ENCODE assay signal across 21 cellular contexts in genomic region chr18:8073167-8073566, GRCh38.
DNase-seq lines count a peak whose midpoint lies in the region; ATAC-seq, FAIRE-seq and TF ChIP-seq lines count a peak whose summit lies in the region.
"Had no signal": no experiment of that assay in that cellular context is flagged by ENCODE, and none has a peak within 500 bp of the region (broad histone marks: within the 10 kb centered on the region; RNA-seq: fewer than 3 reads in every experiment).

No MANE protein-coding gene starts in this region.

- no peak for TF ChIP-seq EP300 in A549 (IDR thresholded peaks at IDR 0.05)

- no peak overlapping the region for H3K4me3 ChIP-seq in A549
- H3K4me3 ChIP-seq in astrocyte (ENCODE audit: insufficient read depth, low read depth, low read length): no peak overlapping the region
- no peak overlapping the region for H3K4me3 ChIP-seq in mammary epithelial cell (replicated peaks in 1 of 3; ENCODE audit: insufficient read depth in 1 of 3, low read depth in 2 of 3, low read length in 3 of 3)
- H3K4me3 ChIP-seq: GM23338 had no signal

- H3K27me3 Mint-ChIP-seq in astrocyte (ENCODE audit: low read depth, unreplicated experiment): no peaks in the 10 kb centered on the region
- no peaks in the 10 kb centered on the region for H3K27me3 Mint-ChIP-seq in activated CD8-positive, alpha-beta T cell treated with anti-CD3 and anti-CD28 coated beads, Interleukin-2, amount 10 ng/mL, durations not matched to agents 7 days and 5 days (ENCODE audit: low read depth)
- H3K27me3 Mint-ChIP-seq: CD4-positive, CD25-positive, alpha-beta regulatory T cell; CD8-positive, alpha-beta memory T cell had no signal

- intact Hi-C loops in mammary epithelial cell (cut with micrococcal nuclease): no loop called here

- FAIRE-seq in A549 (lab: Jason Lieb, UNC): no peak
- FAIRE-seq in astrocyte (lab: Jason Lieb, UNC): peak; percentile 5
- FAIRE-seq: G401.6, GM12892, GM18507, H54 had no signal

- no peaks in the 10 kb centered on the region for H3K27me3 ChIP-seq in astrocyte (ENCODE audit: insufficient read depth, low read length)
- H3K27me3 ChIP-seq in mammary epithelial cell (ENCODE audit: insufficient read depth, low read length): no peaks in the 10 kb centered on the region
- H3K27me3 ChIP-seq: BE2C had no signal

- H3K27ac ChIP-seq in A549: no peak overlapping the region
- H3K27ac ChIP-seq in astrocyte (ENCODE audit: low read depth, low read length): no peak overlapping the region
- H3K27ac ChIP-seq in mammary epithelial cell (ENCODE audit: insufficient read depth, low read depth, low read length): no peak overlapping the region

- H3K27ac Mint-ChIP-seq in astrocyte (ENCODE audit: unreplicated experiment): no peak overlapping the region
- H3K27ac Mint-ChIP-seq in activated CD8-positive, alpha-beta T cell treated with anti-CD3 and anti-CD28 coated beads, Interleukin-2, amount 10 ng/mL, durations not matched to agents 7 days and 5 days: no peak overlapping the region
- H3K27ac Mint-ChIP-seq: CD4-positive, CD25-positive, alpha-beta regulatory T cell; CD8-positive, alpha-beta memory T cell; GM23338; HFFc6 had no signal

- H3K79me2 ChIP-seq in astrocyte (ENCODE audit: insufficient read depth, low read length): no peaks in the 10 kb centered on the region
- H3K79me2 ChIP-seq in mammary epithelial cell (ENCODE audit: insufficient read depth, low read length): no peaks in the 10 kb centered on the region

- H4K20me1 ChIP-seq in astrocyte (ENCODE audit: insufficient read depth, low read length) (no peaks in the 10 kb centered on the region), mammary epithelial cell (ENCODE audit: insufficient read depth, low read length) (no peaks in the 10 kb centered on the region)

- H3K4me2 ChIP-seq in A549 (no peak overlapping the region), astrocyte (ENCODE audit: low read length) (no peak overlapping the region), mammary epithelial cell (ENCODE audit: insufficient read depth, low read depth, low read length) (no peak overlapping the region)
- H3K4me2 ChIP-seq: GM23338 had no signal

- peaks cover 9% of the 10 kb centered on the region for H3K4me1 ChIP-seq in A549
- H3K4me1 ChIP-seq in astrocyte (ENCODE audit: insufficient read depth, low read length): no peaks in the 10 kb centered on the region
- no peaks in the 10 kb centered on the region for H3K4me1 ChIP-seq in mammary epithelial cell (ENCODE audit: insufficient read depth, low read length)
- H3K4me1 ChIP-seq: BE2C had no signal

- peaks cover 1% of the 10 kb centered on the region for H3K9me3 Mint-ChIP-seq in astrocyte (ENCODE audit: unreplicated experiment)
- no peaks in the 10 kb centered on the region for H3K9me3 Mint-ChIP-seq in activated CD8-positive, alpha-beta T cell treated with anti-CD3 and anti-CD28 coated beads, Interleukin-2, amount 10 ng/mL, durations not matched to agents 7 days and 5 days (ENCODE audit: insufficient read depth)
- H3K9me3 Mint-ChIP-seq: GM23338, HFFc6 had no signal

- POLR2A ChIA-PET in A549 (lab: Yijun Ruan, JAX): no interaction called here
- POLR2A ChIA-PET in activated CD8-positive, alpha-beta T cell treated with anti-CD3 and anti-CD28 coated beads, Interleukin-2, amount 10 ng/mL, durations not matched to agents 7 days and 5 days (lab: Charles Lee): no interaction called here

- no peak overlapping the region for H2AFZ ChIP-seq in astrocyte (ENCODE audit: low read depth, low read length)
- no peak overlapping the region for H2AFZ ChIP-seq in mammary epithelial cell (ENCODE audit: low read depth, low read length)
- H2AFZ ChIP-seq: GM23338 had no signal

- H3K4me1 Mint-ChIP-seq in astrocyte (ENCODE audit: low read depth, unreplicated experiment): no peaks in the 10 kb centered on the region
- no peaks in the 10 kb centered on the region for H3K4me1 Mint-ChIP-seq in activated CD8-positive, alpha-beta T cell treated with anti-CD3 and anti-CD28 coated beads, Interleukin-2, amount 10 ng/mL, durations not matched to agents 7 days and 5 days (ENCODE audit: low read depth)
- H3K4me1 Mint-ChIP-seq: CD4-positive, CD25-positive, alpha-beta regulatory T cell; CD8-positive, alpha-beta memory T cell had no signal

- H3K9me3 ChIP-seq in A549: no peaks in the 10 kb centered on the region
- no peaks in the 10 kb centered on the region for H3K9me3 ChIP-seq in astrocyte (ENCODE audit: insufficient read depth, low read depth, low read length)
- H3K9me3 ChIP-seq in mammary epithelial cell (replicated peaks; ENCODE audit: insufficient read depth, low read length): no peaks in the 10 kb centered on the region
- H3K9me3 ChIP-seq: BE2C had no signal

- TF ChIP-seq CTCF in A549 (IDR thresholded peaks at IDR 0.05) (no peak), astrocyte (IDR thresholded peaks at IDR 0.05; ENCODE audit: insufficient read depth, low read depth, low read length) (no peak), mammary epithelial cell (conservative IDR thresholded peaks at IDR 0.05 in 1 of 2, IDR thresholded peaks at IDR 0.05 in 1 of 2; ENCODE audit: extremely low read depth in 1 of 2, insufficient read depth in 1 of 2, low read depth in 1 of 2, low read length in 2 of 2) (no peak)

- no TSS peak for BruUV-seq in mammary epithelial cell (replicated peaks; lab: Mats Ljungman, UMichigan)

- 88% methylated on average over 3 of the region's 3 CpGs for WGBS in A549 (ENCODE audit: missing lambda C conversion rate)
- 97% methylated on average over 3 of the region's 3 CpGs for WGBS in mammary epithelial cell (ENCODE audit: low coverage, missing lambda C conversion rate)

- TF ChIP-seq POLR2A in A549 (IDR thresholded peaks at IDR 0.05; ENCODE audit: low read length): no peak

- TF ChIP-seq RAD21 in A549 (conservative IDR thresholded peaks at IDR 0.05 in 1 of 2, IDR thresholded peaks at IDR 0.05 in 1 of 2): no peak

- CTCF ChIA-PET in A549 (lab: Yijun Ruan, JAX): no interaction called here
- CTCF ChIA-PET in activated CD8-positive, alpha-beta T cell treated with anti-CD3 and anti-CD28 coated beads, Interleukin-2, amount 10 ng/mL, durations not matched to agents 7 days and 5 days (lab: Charles Lee): no interaction called here
- CTCF ChIA-PET in mammary epithelial cell (lab: Charles Lee; ENCODE audit: low non-redundant PET): no interaction called here

- H3K9ac ChIP-seq in astrocyte (ENCODE audit: low read length) (no peak overlapping the region), mammary epithelial cell (ENCODE audit: insufficient read depth, low read length) (no peak overlapping the region)

- H3K36me3 ChIP-seq in astrocyte (ENCODE audit: insufficient read depth, low read length) (no peaks in the 10 kb centered on the region), mammary epithelial cell (ENCODE audit: insufficient read depth, low read length) (no peaks in the 10 kb centered on the region)
- H3K36me3 ChIP-seq: BE2C had no signal

- no peak for DNase-seq in A549 (ENCODE audit: low read depth in 1 of 2, low spot score in 1 of 2)
- peak; percentile 12 for DNase-seq in EH (ENCODE audit: low read depth)
- DNase-seq in astrocyte (ENCODE audit: low read depth): no peak
- peak; percentile 50 for DNase-seq in iris pigment epithelial cell (ENCODE audit: low read depth)
- no peak for DNase-seq in activated CD8-positive, alpha-beta T cell treated with anti-CD3 and anti-CD28 coated beads, Interleukin-2, amount 10 ng/mL, durations not matched to agents 7 days and 5 days
- DNase-seq in mammary epithelial cell: no peak
- no peak for DNase-seq in DMS153 treated with DMSO at 0.1 percent for 48 hours (lab: John Stamatoyannopoulos, UW; ENCODE audit: unreplicated experiment)
- DNase-seq: ACHN; BE2C; C1 segment of cervical spinal cord; CD4-positive, CD25-positive, alpha-beta regulatory T cell; CD8-positive, alpha-beta memory T cell; COR-L47; DND-41; HCEC 1CT; HFFc6 had no signal

- peaks cover 5% of the 10 kb centered on the region for H3K36me3 Mint-ChIP-seq in astrocyte (ENCODE audit: low read depth, unreplicated experiment)
- no peaks in the 10 kb centered on the region for H3K36me3 Mint-ChIP-seq in activated CD8-positive, alpha-beta T cell treated with anti-CD3 and anti-CD28 coated beads, Interleukin-2, amount 10 ng/mL, durations not matched to agents 7 days and 5 days (ENCODE audit: low read depth)
- H3K36me3 Mint-ChIP-seq: CD4-positive, CD25-positive, alpha-beta regulatory T cell had no signal

- in situ Hi-C loops in mammary epithelial cell (cut with MboI; ENCODE audit: low sequenced_read_pairs in 2 of 2): no loop called here

- ATAC-seq in A549: no peak
- ATAC-seq in activated CD8-positive, alpha-beta T cell treated with anti-CD3 and anti-CD28 coated beads, Interleukin-2, amount 10 ng/mL, durations not matched to agents 7 days and 5 days: no peak
- ATAC-seq: GM23338 had no signal

- no peak overlapping the region for H3K4me3 Mint-ChIP-seq in astrocyte (ENCODE audit: unreplicated experiment)
- H3K4me3 Mint-ChIP-seq in activated CD8-positive, alpha-beta T cell treated with anti-CD3 and anti-CD28 coated beads, Interleukin-2, amount 10 ng/mL, durations not matched to agents 7 days and 5 days: no peak overlapping the region
- H3K4me3 Mint-ChIP-seq: CD4-positive, CD25-positive, alpha-beta regulatory T cell; CD8-positive, alpha-beta memory T cell; GM23338; HFFc6 had no signal

- dilution Hi-C loops in mammary epithelial cell (cut with HindIII; ENCODE audit: low sequenced_read_pairs): no loop called here

TF ChIP-seq in A549, 52 proteins besides CTCF, POLR2A, EP300 and RAD21:
- peak; percentile 11 for TF ChIP-seq MAFK (IDR thresholded peaks at IDR 0.05; ENCODE audit: partially characterized antibody)
- TF ChIP-seq EHMT2 (IDR thresholded peaks at IDR 0.05; ENCODE audit: low read depth): no peak
- no peak for TF ChIP-seq RFX5 (IDR thresholded peaks at IDR 0.05)

Comparison
In these comparisons a context has a peak if more than half of its experiments do, and no peak if none do; other contexts are left out.
1. DNase-seq: peak in EH (single experiment) and iris pigment epithelial cell (single experiment); none in A549 (0 of 2), astrocyte (single experiment), activated CD8-positive, alpha-beta T cell treated with anti-CD3 and anti-CD28 coated beads, Interleukin-2, amount 10 ng/mL, durations not matched to agents 7 days and 5 days (single experiment), mammary epithelial cell (single experiment) and DMS153 treated with DMSO at 0.1 percent for 48 hours (single experiment).